In genomic region chr16:69133555-69133954, GRCh38 we compare ENCODE assay signal across 9 cellular contexts. TPM values are rescaled to one million over a fixed set of nuclear protein-coding genes. Genes with fewer than 3 reads are reported as not detected.
A peak's percentile ranks its signal among the peaks of the same experiment; 100 is the strongest.
DNase-seq lines count a peak whose midpoint lies in the region; ATAC-seq and TF ChIP-seq lines count a peak whose summit lies in the region.
"Had no signal": no experiment of that assay in that cellular context is flagged by ENCODE, and none has a peak within 500 bp of the region (broad histone marks: within the 10 kb centered on the region; RNA-seq: fewer than 3 reads in every experiment).

No MANE protein-coding gene starts in this region.

- peaks cover 58% of the 10 kb centered on the region for H3K36me3 Mint-ChIP-seq in activated CD4-positive, alpha-beta T cell treated with anti-CD3 and anti-CD28 coated beads, Interleukin-2, amount 10 ng/mL, durations not matched to agents 24 days and 14 days (ENCODE audit: low read depth)
- H3K36me3 Mint-ChIP-seq in activated CD8-positive, alpha-beta T cell treated with anti-CD3 and anti-CD28 coated beads for 36 hours (ENCODE audit: low read depth) = peaks cover 56% of the 10 kb centered on the region

- POLR2A ChIA-PET in activated CD8-positive, alpha-beta T cell treated with anti-CD3 and anti-CD28 coated beads for 36 hours (lab: Charles Lee) = interaction anchor here (0.6 to 3.2 kb wide), 15 partner anchors 9 to 173 kb away, joined by 3 to 21 read pairs (median 4); partner anchors contain the start of genes HAS3 and SNTB2

- peak overlapping the region; percentile 90 for H3K4me3 Mint-ChIP-seq in activated CD4-positive, alpha-beta T cell treated with anti-CD3 and anti-CD28 coated beads, Interleukin-2, amount 10 ng/mL, durations not matched to agents 24 days and 14 days
- H3K4me3 Mint-ChIP-seq in activated CD8-positive, alpha-beta T cell treated with anti-CD3 and anti-CD28 coated beads for 36 hours = peak overlapping the region; percentile 88

- H3K27me3 Mint-ChIP-seq in activated CD4-positive, alpha-beta T cell treated with anti-CD3 and anti-CD28 coated beads, Interleukin-2, amount 10 ng/mL, durations not matched to agents 24 days and 14 days = no peaks in the 10 kb centered on the region
- H3K27me3 Mint-ChIP-seq in activated CD8-positive, alpha-beta T cell treated with anti-CD3 and anti-CD28 coated beads for 36 hours = no peaks in the 10 kb centered on the region

- CTCF ChIA-PET in activated CD8-positive, alpha-beta T cell treated with anti-CD3 and anti-CD28 coated beads for 36 hours (lab: Charles Lee) = interaction anchor here (0.9 to 2.6 kb wide), 7 partner anchors 9 to 605 kb away, joined by 3 to 17 read pairs (median 4); no protein-coding TSS in a partner anchor

- no peak for ATAC-seq in activated CD8-positive, alpha-beta T cell treated with anti-CD3 and anti-CD28 coated beads for 36 hours
- ATAC-seq in stimulated activated naive CD8-positive, alpha-beta T cell treated with anti-CD3 and anti-CD28 coated beads, Interleukin-15, Interleukin-2, amounts not matched to agents 100 U/mL and 50 U/mL, for 24 hours = peak; percentile 7

- peaks cover 50% of the 10 kb centered on the region for H3K4me1 Mint-ChIP-seq in activated CD4-positive, alpha-beta T cell treated with anti-CD3 and anti-CD28 coated beads, Interleukin-2, amount 10 ng/mL, durations not matched to agents 24 days and 14 days
- peaks cover 50% of the 10 kb centered on the region for H3K4me1 Mint-ChIP-seq in activated CD8-positive, alpha-beta T cell treated with anti-CD3 and anti-CD28 coated beads for 36 hours (ENCODE audit: low read depth)

- no peak for TF ChIP-seq CTCF in activated CD8-positive, alpha-beta T cell treated with anti-CD3 and anti-CD28 coated beads for 36 hours (IDR thresholded peaks at IDR 0.05)

- DNase-seq in activated CD4-positive, alpha-beta T cell treated with anti-CD3 and anti-CD28 coated beads, Interleukin-2, amount 10 ng/mL, durations not matched to agents 24 days and 14 days = no peak
- no peak for DNase-seq in activated CD4-positive, alpha-beta T cell treated with anti-CD3 and anti-CD28 coated beads for 4 hours
- DNase-seq in activated CD8-positive, alpha-beta T cell treated with anti-CD3 and anti-CD28 coated beads for 36 hours = no peak
- DNase-seq in stimulated activated naive CD8-positive, alpha-beta T cell treated with anti-CD3 and anti-CD28 coated beads, Interleukin-15, Interleukin-2, amounts not matched to agents 100 U/mL and 50 U/mL, for 24 hours = no peak
- no peak for DNase-seq in NCI-H510A (lab: John Stamatoyannopoulos, UW)
- no peak for DNase-seq in activated CD4-positive, CD25-positive, alpha-beta regulatory T cell treated with anti-CD3 and anti-CD28 coated beads, Interleukin-2, amount 50 U/mL, for 72 hours
- DNase-seq in posterior vena cava (ENCODE audit: low spot score) = no peak
- DNase-seq: NCI-H1417 treated with DMSO at 0.1 percent for 48 hours had no signal

- no peaks in the 10 kb centered on the region for H3K9me3 Mint-ChIP-seq in activated CD4-positive, alpha-beta T cell treated with anti-CD3 and anti-CD28 coated beads, Interleukin-2, amount 10 ng/mL, durations not matched to agents 24 days and 14 days
- no peaks in the 10 kb centered on the region for H3K9me3 Mint-ChIP-seq in activated CD8-positive, alpha-beta T cell treated with anti-CD3 and anti-CD28 coated beads for 36 hours

- peak overlapping the region; percentile 91 for H3K27ac Mint-ChIP-seq in activated CD4-positive, alpha-beta T cell treated with anti-CD3 and anti-CD28 coated beads, Interleukin-2, amount 10 ng/mL, durations not matched to agents 24 days and 14 days
- H3K27ac Mint-ChIP-seq in activated CD8-positive, alpha-beta T cell treated with anti-CD3 and anti-CD28 coated beads for 36 hours = peak overlapping the region; percentile 93

- H3K4me3 ChIP-seq in iPS-11a (ENCODE audit: low read depth, low read length) = peak overlapping the region; percentile 91

- intact Hi-C loops in activated CD4-positive, alpha-beta T cell treated with anti-CD3 and anti-CD28 coated beads, Interleukin-2, amount 10 ng/mL, durations not matched to agents 24 days and 14 days (cut with micrococcal nuclease) = loop anchor here (2.0 to 5.0 kb wide), 2 partner anchors 54 to 291 kb away; partner anchors contain the start of genes SNTB2 and TANGO6
- intact Hi-C loops in activated CD8-positive, alpha-beta T cell treated with anti-CD3 and anti-CD28 coated beads for 36 hours (cut with micrococcal nuclease) = loop anchor here (5.0 kb wide), 1 partner anchor 291 kb away; the partner anchor contains the start of gene TANGO6
- intact Hi-C loops in posterior vena cava (cut with DNase I) = no loop called here

RNA-seq across cellular contexts. Expression of gene UTP4, which starts 1.1 kb away (rescaled TPM):
- total RNA-seq in activated CD4-positive, alpha-beta T cell treated with anti-CD3 and anti-CD28 coated beads, Interleukin-2, amount 10 ng/mL, durations not matched to agents 24 days and 14 days = 126 and 131 TPM in 2 replicates
- total RNA-seq in activated CD8-positive, alpha-beta T cell treated with anti-CD3 and anti-CD28 coated beads for 36 hours = 100 to 1,000 TPM; 112 to 121 TPM
- 10 to 100 TPM; 32.8 to 36.9 TPM for total RNA-seq in posterior vena cava

RNA-seq across cellular contexts. Expression of gene CHTF8, which starts 1.2 kb away (rescaled TPM):
- total RNA-seq in activated CD4-positive, alpha-beta T cell treated with anti-CD3 and anti-CD28 coated beads, Interleukin-2, amount 10 ng/mL, durations not matched to agents 24 days and 14 days = 124 and 138 TPM in 2 replicates
- 100 to 1,000 TPM; 111 to 115 TPM for total RNA-seq in activated CD8-positive, alpha-beta T cell treated with anti-CD3 and anti-CD28 coated beads for 36 hours
- total RNA-seq in posterior vena cava = 10 to 100 TPM; 55.0 to 67.0 TPM

RNA-seq across cellular contexts. Expression of gene HAS3, which starts 28.1 kb away (rescaled TPM):
- 0.56 and 0.64 TPM in 2 replicates for total RNA-seq in activated CD4-positive, alpha-beta T cell treated with anti-CD3 and anti-CD28 coated beads, Interleukin-2, amount 10 ng/mL, durations not matched to agents 24 days and 14 days
- under 1 TPM; 0.11 to 0.43 TPM for total RNA-seq in activated CD8-positive, alpha-beta T cell treated with anti-CD3 and anti-CD28 coated beads for 36 hours
- total RNA-seq in posterior vena cava = 1 to 10 TPM in 1 of 2 donors, under 1 TPM in 1; 0.88 to 1.3 TPM

RNA-seq across cellular contexts. Expression of gene SNTB2, which starts 53.4 kb away (rescaled TPM):
- 21.4 and 23.3 TPM in 2 replicates for total RNA-seq in activated CD4-positive, alpha-beta T cell treated with anti-CD3 and anti-CD28 coated beads, Interleukin-2, amount 10 ng/mL, durations not matched to agents 24 days and 14 days
- total RNA-seq in activated CD8-positive, alpha-beta T cell treated with anti-CD3 and anti-CD28 coated beads for 36 hours = 10 to 100 TPM; 11.8 to 13.0 TPM
- total RNA-seq in posterior vena cava = 10 to 100 TPM; 53.8 to 59.5 TPM

Comparison
In these comparisons a context has a peak if more than half of its experiments do, and no peak if none do; other contexts are left out.
1. intact Hi-C loops: an anchor here in activated CD4-positive, alpha-beta T cell treated with anti-CD3 and anti-CD28 coated beads, Interleukin-2, amount 10 ng/mL, durations not matched to agents 24 days and 14 days (2.0 to 5.0 kb wide) and activated CD8-positive, alpha-beta T cell treated with anti-CD3 and anti-CD28 coated beads for 36 hours (5.0 kb wide); none called in posterior vena cava.